ENCODE assay signal across 1 cellular context in the genomic region with DNA sequence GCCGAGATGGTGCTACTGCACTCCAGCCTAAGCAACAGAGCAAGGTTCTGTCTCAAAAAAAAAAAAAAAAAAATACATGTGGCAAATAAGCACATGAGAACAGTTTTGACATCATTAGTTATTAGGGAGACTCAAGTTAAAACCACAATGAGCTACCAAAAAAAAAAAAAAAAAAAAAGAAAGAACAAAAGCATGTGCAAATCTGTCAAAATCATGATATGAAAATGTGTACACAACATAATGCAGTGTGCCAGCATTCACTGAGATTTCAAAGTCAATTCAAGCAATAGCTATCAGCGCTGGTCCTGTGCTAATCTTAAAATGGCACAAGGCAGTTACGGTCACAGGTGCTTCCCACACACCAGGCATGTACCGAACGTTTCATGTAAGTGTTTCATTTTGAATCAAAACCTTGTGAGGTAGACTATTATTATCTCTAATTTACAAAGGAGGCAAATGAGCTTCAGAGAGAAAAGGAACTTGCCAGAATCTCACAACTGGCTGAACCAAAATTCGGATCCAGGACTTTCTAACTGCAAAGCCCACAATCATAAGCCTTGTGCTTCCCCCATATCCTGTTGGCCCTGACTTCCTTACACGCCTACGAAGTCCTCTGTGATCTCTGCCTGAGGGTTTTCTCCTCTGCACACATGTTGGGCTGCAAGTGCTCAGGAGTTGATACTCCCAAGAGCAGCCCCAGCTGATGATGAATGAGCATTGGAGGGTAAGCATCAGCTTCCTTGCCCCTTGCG.
TF ChIP-seq lines count a peak whose summit lies in the region.

No MANE protein-coding gene starts in this region.

TF ChIP-seq in K562, 482 proteins besides CTCF, POLR2A, EP300 and RAD21 (continued from another document):
- TF ChIP-seq, protein P1, sequence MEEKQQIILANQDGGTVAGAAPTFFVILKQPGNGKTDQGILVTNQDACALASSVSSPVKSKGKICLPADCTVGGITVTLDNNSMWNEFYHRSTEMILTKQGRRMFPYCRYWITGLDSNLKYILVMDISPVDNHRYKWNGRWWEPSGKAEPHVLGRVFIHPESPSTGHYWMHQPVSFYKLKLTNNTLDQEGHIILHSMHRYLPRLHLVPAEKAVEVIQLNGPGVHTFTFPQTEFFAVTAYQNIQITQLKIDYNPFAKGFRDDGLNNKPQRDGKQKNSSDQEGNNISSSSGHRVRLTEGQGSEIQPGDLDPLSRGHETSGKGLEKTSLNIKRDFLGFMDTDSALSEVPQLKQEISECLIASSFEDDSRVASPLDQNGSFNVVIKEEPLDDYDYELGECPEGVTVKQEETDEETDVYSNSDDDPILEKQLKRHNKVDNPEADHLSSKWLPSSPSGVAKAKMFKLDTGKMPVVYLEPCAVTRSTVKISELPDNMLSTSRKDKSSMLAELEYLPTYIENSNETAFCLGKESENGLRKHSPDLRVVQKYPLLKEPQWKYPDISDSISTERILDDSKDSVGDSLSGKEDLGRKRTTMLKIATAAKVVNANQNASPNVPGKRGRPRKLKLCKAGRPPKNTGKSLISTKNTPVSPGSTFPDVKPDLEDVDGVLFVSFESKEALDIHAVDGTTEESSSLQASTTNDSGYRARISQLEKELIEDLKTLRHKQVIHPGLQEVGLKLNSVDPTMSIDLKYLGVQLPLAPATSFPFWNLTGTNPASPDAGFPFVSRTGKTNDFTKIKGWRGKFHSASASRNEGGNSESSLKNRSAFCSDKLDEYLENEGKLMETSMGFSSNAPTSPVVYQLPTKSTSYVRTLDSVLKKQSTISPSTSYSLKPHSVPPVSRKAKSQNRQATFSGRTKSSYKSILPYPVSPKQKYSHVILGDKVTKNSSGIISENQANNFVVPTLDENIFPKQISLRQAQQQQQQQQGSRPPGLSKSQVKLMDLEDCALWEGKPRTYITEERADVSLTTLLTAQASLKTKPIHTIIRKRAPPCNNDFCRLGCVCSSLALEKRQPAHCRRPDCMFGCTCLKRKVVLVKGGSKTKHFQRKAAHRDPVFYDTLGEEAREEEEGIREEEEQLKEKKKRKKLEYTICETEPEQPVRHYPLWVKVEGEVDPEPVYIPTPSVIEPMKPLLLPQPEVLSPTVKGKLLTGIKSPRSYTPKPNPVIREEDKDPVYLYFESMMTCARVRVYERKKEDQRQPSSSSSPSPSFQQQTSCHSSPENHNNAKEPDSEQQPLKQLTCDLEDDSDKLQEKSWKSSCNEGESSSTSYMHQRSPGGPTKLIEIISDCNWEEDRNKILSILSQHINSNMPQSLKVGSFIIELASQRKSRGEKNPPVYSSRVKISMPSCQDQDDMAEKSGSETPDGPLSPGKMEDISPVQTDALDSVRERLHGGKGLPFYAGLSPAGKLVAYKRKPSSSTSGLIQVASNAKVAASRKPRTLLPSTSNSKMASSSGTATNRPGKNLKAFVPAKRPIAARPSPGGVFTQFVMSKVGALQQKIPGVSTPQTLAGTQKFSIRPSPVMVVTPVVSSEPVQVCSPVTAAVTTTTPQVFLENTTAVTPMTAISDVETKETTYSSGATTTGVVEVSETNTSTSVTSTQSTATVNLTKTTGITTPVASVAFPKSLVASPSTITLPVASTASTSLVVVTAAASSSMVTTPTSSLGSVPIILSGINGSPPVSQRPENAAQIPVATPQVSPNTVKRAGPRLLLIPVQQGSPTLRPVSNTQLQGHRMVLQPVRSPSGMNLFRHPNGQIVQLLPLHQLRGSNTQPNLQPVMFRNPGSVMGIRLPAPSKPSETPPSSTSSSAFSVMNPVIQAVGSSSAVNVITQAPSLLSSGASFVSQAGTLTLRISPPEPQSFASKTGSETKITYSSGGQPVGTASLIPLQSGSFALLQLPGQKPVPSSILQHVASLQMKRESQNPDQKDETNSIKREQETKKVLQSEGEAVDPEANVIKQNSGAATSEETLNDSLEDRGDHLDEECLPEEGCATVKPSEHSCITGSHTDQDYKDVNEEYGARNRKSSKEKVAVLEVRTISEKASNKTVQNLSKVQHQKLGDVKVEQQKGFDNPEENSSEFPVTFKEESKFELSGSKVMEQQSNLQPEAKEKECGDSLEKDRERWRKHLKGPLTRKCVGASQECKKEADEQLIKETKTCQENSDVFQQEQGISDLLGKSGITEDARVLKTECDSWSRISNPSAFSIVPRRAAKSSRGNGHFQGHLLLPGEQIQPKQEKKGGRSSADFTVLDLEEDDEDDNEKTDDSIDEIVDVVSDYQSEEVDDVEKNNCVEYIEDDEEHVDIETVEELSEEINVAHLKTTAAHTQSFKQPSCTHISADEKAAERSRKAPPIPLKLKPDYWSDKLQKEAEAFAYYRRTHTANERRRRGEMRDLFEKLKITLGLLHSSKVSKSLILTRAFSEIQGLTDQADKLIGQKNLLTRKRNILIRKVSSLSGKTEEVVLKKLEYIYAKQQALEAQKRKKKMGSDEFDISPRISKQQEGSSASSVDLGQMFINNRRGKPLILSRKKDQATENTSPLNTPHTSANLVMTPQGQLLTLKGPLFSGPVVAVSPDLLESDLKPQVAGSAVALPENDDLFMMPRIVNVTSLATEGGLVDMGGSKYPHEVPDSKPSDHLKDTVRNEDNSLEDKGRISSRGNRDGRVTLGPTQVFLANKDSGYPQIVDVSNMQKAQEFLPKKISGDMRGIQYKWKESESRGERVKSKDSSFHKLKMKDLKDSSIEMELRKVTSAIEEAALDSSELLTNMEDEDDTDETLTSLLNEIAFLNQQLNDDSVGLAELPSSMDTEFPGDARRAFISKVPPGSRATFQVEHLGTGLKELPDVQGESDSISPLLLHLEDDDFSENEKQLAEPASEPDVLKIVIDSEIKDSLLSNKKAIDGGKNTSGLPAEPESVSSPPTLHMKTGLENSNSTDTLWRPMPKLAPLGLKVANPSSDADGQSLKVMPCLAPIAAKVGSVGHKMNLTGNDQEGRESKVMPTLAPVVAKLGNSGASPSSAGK (IDR thresholded peaks at IDR 0.05) = peak; percentile 18; the same call in 1 of the 2 replicates
- TF ChIP-seq STAT5A (IDR thresholded peaks at IDR 0.05; ENCODE audit: borderline replicate concordance, low read length) (no peak), FOXP1 (CRISPR knock-in tag; IDR thresholded peaks at IDR 0.05) (no peak), ZNF696 (CRISPR knock-in tag; conservative IDR thresholded peaks at IDR 0.05) (no peak), NCOA2 (IDR thresholded peaks at IDR 0.05; ENCODE audit: partially characterized antibody in 2 of 2) (no peak)
